11 cellular contexts compared by ENCODE assay signal in the genomic region with DNA sequence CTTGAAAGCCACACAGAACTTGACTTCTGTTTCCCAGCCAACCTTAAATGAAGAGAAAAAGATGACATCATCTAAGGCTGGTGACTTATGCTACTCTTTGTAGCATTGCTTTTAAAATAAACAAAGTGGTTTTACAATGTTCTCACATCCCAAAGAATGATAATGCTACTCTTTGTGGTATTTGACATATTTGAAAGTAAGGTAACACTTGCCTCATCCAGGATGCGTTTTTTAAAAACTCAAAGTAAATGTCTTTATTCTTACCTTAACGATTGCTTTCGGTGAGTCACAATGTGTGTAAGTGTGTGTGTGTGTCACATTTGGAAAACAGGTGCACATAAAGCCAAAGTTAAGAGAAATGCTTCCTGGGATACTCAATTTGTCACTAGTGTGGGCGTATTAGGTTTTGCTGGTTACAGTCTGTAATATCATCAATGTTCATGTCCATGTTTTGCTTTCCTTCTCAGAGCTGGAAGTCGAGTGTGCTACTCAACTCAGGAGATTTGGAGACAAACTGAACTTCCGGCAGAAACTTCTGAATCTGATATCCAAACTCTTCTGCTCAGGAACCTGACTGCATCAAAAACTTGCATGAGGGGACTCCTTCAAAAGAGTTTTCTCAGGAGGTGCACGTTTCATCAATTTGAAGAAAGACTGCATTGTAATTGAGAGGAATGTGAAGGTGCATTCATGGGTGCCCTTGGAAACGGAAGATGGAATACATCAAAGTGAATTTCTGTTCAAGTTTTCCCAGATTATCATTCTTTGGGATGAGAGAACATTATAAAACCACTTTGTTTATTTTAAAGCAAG. TPM values are rescaled to one million over a fixed set of nuclear protein-coding genes. Genes with fewer than 3 reads are reported as not detected.
A peak's percentile ranks its signal among the peaks of the same experiment; 100 is the strongest.
DNase-seq lines count a peak whose midpoint lies in the region; ATAC-seq and TF ChIP-seq lines count a peak whose summit lies in the region.
"Had no signal": no experiment of that assay in that cellular context is flagged by ENCODE, and none has a peak within 500 bp of the region (broad histone marks: within the 10 kb centered on the region; RNA-seq: fewer than 3 reads in every experiment).

No MANE protein-coding gene starts in this region.

- peak overlapping the region; percentile 75 to 99 (median 95) for H3K4me3 ChIP-seq in BLaER1 treated with 17β-estradiol and CSF1 and Interleukin-3, amounts not matched to agents 10 nM and 100 nM
- H3K4me3 ChIP-seq in iPS-15b (ENCODE audit: low read depth, low read length) (peak overlapping the region; percentile 84), mucosa of descending colon (no peak overlapping the region), dorsolateral prefrontal cortex (no peak overlapping the region)
- H3K4me3 ChIP-seq: pancreas, tibial nerve had no signal

- no peaks in the 10 kb centered on the region for H3K9me3 ChIP-seq in BLaER1 treated with 17β-estradiol and CSF1 and Interleukin-3, amounts not matched to agents 10 nM and 100 nM (replicated peaks in 1 of 11)
- H3K9me3 ChIP-seq in iPS-15b (ENCODE audit: control insufficient read depth, insufficient read depth, low read length): no peaks in the 10 kb centered on the region
- no peaks in the 10 kb centered on the region for H3K9me3 ChIP-seq in mucosa of descending colon
- H3K9me3 ChIP-seq: pancreas, tibial nerve had no signal

- peaks cover 49 to 80% (median 58%) of the 10 kb centered on the region in 10 experiments for H3K4me1 ChIP-seq in BLaER1 treated with 17β-estradiol and CSF1 and Interleukin-3, amounts not matched to agents 10 nM and 100 nM
- H3K4me1 ChIP-seq in iPS-15b (ENCODE audit: control insufficient read depth, insufficient read depth, low read length): peaks cover 17% of the 10 kb centered on the region
- H3K4me1 ChIP-seq in mucosa of descending colon (ENCODE audit: low read depth): peaks cover 12% of the 10 kb centered on the region

- H3K9me3 Mint-ChIP-seq in activated CD4-positive, alpha-beta memory T cell treated with anti-CD3 and anti-CD28 coated beads, Interleukin-2, amount 10 ng/mL, durations not matched to agents 7 days and 5 days: no peaks in the 10 kb centered on the region

- H3K4me1 Mint-ChIP-seq in activated CD4-positive, alpha-beta memory T cell treated with anti-CD3 and anti-CD28 coated beads, Interleukin-2, amount 10 ng/mL, durations not matched to agents 7 days and 5 days: peaks cover 74% of the 10 kb centered on the region

- POLR2A ChIA-PET in activated CD4-positive, alpha-beta memory T cell treated with anti-CD3 and anti-CD28 coated beads, Interleukin-2, amount 10 ng/mL, durations not matched to agents 7 days and 5 days (lab: Charles Lee): interaction anchor here (3.3 to 4.8 kb wide), 2 partner anchors 19 to 51 kb away, joined by 22 to 101 read pairs; no protein-coding TSS in a partner anchor

- DNase-seq in H4 (ENCODE audit: low spot score) (peak; percentile 87), mucosa of descending colon (no peak), dorsolateral prefrontal cortex (no peak)
- DNase-seq in activated CD4-positive, alpha-beta memory T cell treated with anti-CD3 and anti-CD28 coated beads, Interleukin-2, amount 10 ng/mL, durations not matched to agents 7 days and 5 days: no peak
- DNase-seq: NCI-H1694, pancreas had no signal

- H4K20me1 ChIP-seq in BLaER1 treated with 17β-estradiol and CSF1 and Interleukin-3, amounts not matched to agents 10 nM and 100 nM: peaks cover 0 to 47% (median 35%) of the 10 kb centered on the region in 11 experiments; a peak in 19 of 22 replicates

- H3K4me2 ChIP-seq in BLaER1 treated with 17β-estradiol and CSF1 and Interleukin-3, amounts not matched to agents 10 nM and 100 nM: peak overlapping the region; percentile 66 to 96 (median 87)

- intact Hi-C loops in mucosa of descending colon (cut with DNase I, micrococcal nuclease) (no loop called here), dorsolateral prefrontal cortex (cut with DNase I) (no loop called here)

- H3K27ac Mint-ChIP-seq in activated CD4-positive, alpha-beta memory T cell treated with anti-CD3 and anti-CD28 coated beads, Interleukin-2, amount 10 ng/mL, durations not matched to agents 7 days and 5 days: peak overlapping the region; percentile 74

- H3K9ac ChIP-seq in BLaER1 treated with 17β-estradiol and CSF1 and Interleukin-3, amounts not matched to agents 10 nM and 100 nM: peak overlapping the region; percentile 93 to 99 (median 98); a peak in 21 of 22 replicates
- peak overlapping the region; percentile 77 for H3K9ac ChIP-seq in iPS-15b (ENCODE audit: low read depth, low read length)

- ATAC-seq in GM18517 (IDR thresholded peaks at IDR 0.05; ENCODE audit: unreplicated experiment) (no peak), mucosa of descending colon (no peak), GM21367 (IDR thresholded peaks at IDR 0.05; ENCODE audit: unreplicated experiment) (no peak)
- ATAC-seq: pancreas had no signal

- peaks cover 4 to 38% (median 24%) of the 10 kb centered on the region in 11 experiments; a peak in 20 of 22 replicates for H3K36me3 ChIP-seq in BLaER1 treated with 17β-estradiol and CSF1 and Interleukin-3, amounts not matched to agents 10 nM and 100 nM
- H3K36me3 ChIP-seq in iPS-15b (ENCODE audit: control insufficient read depth, insufficient read depth, low read length) (peaks cover 4% of the 10 kb centered on the region), mucosa of descending colon (ENCODE audit: low read depth) (no peaks in the 10 kb centered on the region)
- H3K36me3 ChIP-seq: pancreas, tibial nerve had no signal

- CTCF ChIA-PET in activated CD4-positive, alpha-beta memory T cell treated with anti-CD3 and anti-CD28 coated beads, Interleukin-2, amount 10 ng/mL, durations not matched to agents 7 days and 5 days (lab: Charles Lee): no interaction called here

- TF ChIP-seq CTCF in mucosa of descending colon (IDR thresholded peaks at IDR 0.05): no peak
- TF ChIP-seq CTCF in dorsolateral prefrontal cortex (IDR thresholded peaks at IDR 0.05 in 54 of 56, conservative IDR thresholded peaks at IDR 0.05 in 2 of 56; ENCODE audit: low read depth in 1 of 56, partially characterized antibody in 56 of 56): no peak

- H3K4me3 Mint-ChIP-seq in activated CD4-positive, alpha-beta memory T cell treated with anti-CD3 and anti-CD28 coated beads, Interleukin-2, amount 10 ng/mL, durations not matched to agents 7 days and 5 days: peak overlapping the region; percentile 94

- H3K27ac ChIP-seq in BLaER1 treated with 17β-estradiol and CSF1 and Interleukin-3, amounts not matched to agents 10 nM and 100 nM: peak overlapping the region in 10 of 11 experiments; percentile 90 to 99 (median 96); a peak in 20 of 22 replicates
- no peak overlapping the region for H3K27ac ChIP-seq in dorsolateral prefrontal cortex
- H3K27ac ChIP-seq: pancreas, tibial nerve had no signal

- no peaks in the 10 kb centered on the region for H3K27me3 ChIP-seq in BLaER1 treated with 17β-estradiol and CSF1 and Interleukin-3, amounts not matched to agents 10 nM and 100 nM
- H3K27me3 ChIP-seq in iPS-15b (ENCODE audit: control insufficient read depth, insufficient read depth, low read length) (no peaks in the 10 kb centered on the region), dorsolateral prefrontal cortex (peaks cover 0 to 99% (median 77%) of the 10 kb centered on the region in 45 donors)

- peaks cover 38% of the 10 kb centered on the region for H3K36me3 Mint-ChIP-seq in activated CD4-positive, alpha-beta memory T cell treated with anti-CD3 and anti-CD28 coated beads, Interleukin-2, amount 10 ng/mL, durations not matched to agents 7 days and 5 days (ENCODE audit: low read depth)

- no peaks in the 10 kb centered on the region for H3K27me3 Mint-ChIP-seq in activated CD4-positive, alpha-beta memory T cell treated with anti-CD3 and anti-CD28 coated beads, Interleukin-2, amount 10 ng/mL, durations not matched to agents 7 days and 5 days

RNA-seq across cellular contexts. Expression of gene PMAIP1, which starts 2.6 kb away (rescaled TPM):
- total RNA-seq in H4 (2014; rRNA removed; shearing (Covaris generic)): 52.4 and 64.3 TPM in 2 replicates
- 10 to 100 TPM; 35.3 to 37.7 TPM for total RNA-seq in activated CD4-positive, alpha-beta memory T cell treated with anti-CD3 and anti-CD28 coated beads, Interleukin-2, amount 10 ng/mL, durations not matched to agents 7 days and 5 days
- total RNA-seq in mucosa of descending colon (1 to 10 TPM; 1.2 to 2.2 (median 2.1) TPM), dorsolateral prefrontal cortex (1 to 10 TPM in 72 of 120 experiments, under 1 TPM in 42, not detected in 6; 0.26 to 6.2 (median 1.2) TPM)

Comparison
In these comparisons a context has a peak if more than half of its experiments do, and no peak if none do; other contexts are left out.
1. H3K27ac ChIP-seq: peak in BLaER1 treated with 17β-estradiol and CSF1 and Interleukin-3, amounts not matched to agents 10 nM and 100 nM (10 of 11); none in dorsolateral prefrontal cortex (0 of 59).
2. H3K4me3 ChIP-seq: peak in BLaER1 treated with 17β-estradiol and CSF1 and Interleukin-3, amounts not matched to agents 10 nM and 100 nM (10 of 10) and iPS-15b (single experiment); none in mucosa of descending colon (single experiment) and dorsolateral prefrontal cortex (0 of 59).